ENCODE assay signal across 13 cellular contexts in genomic region chr15:47932829-47933696, GRCh38.
DNase-seq lines count a peak whose midpoint lies in the region; ATAC-seq and TF ChIP-seq lines count a peak whose summit lies in the region.
"Had no signal": no experiment of that assay in that cellular context is flagged by ENCODE, and none has a peak within 500 bp of the region (broad histone marks: within the 10 kb centered on the region; RNA-seq: fewer than 3 reads in every experiment).

No MANE protein-coding gene starts in this region.

- no peak overlapping the region for H3K4me2 ChIP-seq in mesendoderm (ENCODE audit: low read length)
- H3K4me2 ChIP-seq: A549, BLaER1 had no signal

- no peak overlapping the region for H4K8ac ChIP-seq in mesendoderm (ENCODE audit: low read depth, low read length)

- H3K4ac ChIP-seq in mesendoderm (ENCODE audit: low read depth, low read length) = peak overlapping the region; percentile 95

- no peaks in the 10 kb centered on the region for H3K27me3 ChIP-seq in mesendoderm (ENCODE audit: insufficient read depth, low read length, poor library complexity)
- H3K27me3 ChIP-seq: BLaER1 had no signal

- peak overlapping the region; percentile 28 for H3K56ac ChIP-seq in mesendoderm (ENCODE audit: low read length)

- H3K27ac ChIP-seq in mesendoderm (ENCODE audit: low read depth, low read length) = peak overlapping the region; percentile 90
- H3K27ac ChIP-seq: A549, BLaER1 had no signal

- H3K4me3 ChIP-seq in epithelial cell of esophagus (ENCODE audit: low read length) (no peak overlapping the region), mesendoderm (ENCODE audit: low read length) (no peak overlapping the region)
- H3K4me3 ChIP-seq: A549, BLaER1 had no signal

- peak overlapping the region; percentile 71 for H4K5ac ChIP-seq in mesendoderm (ENCODE audit: low read length)

- H3K36me3 ChIP-seq in mesendoderm (ENCODE audit: control insufficient read depth, insufficient read depth, low read length) = no peaks in the 10 kb centered on the region
- H3K36me3 ChIP-seq: BLaER1 had no signal

- H3K9ac ChIP-seq in mesendoderm (ENCODE audit: low read length) = peak overlapping the region; percentile 7
- H3K9ac ChIP-seq: BLaER1 had no signal

- peak overlapping the region; percentile 88 for H2BK5ac ChIP-seq in mesendoderm (ENCODE audit: low read length)

- H2BK120ac ChIP-seq in mesendoderm (ENCODE audit: low read depth, low read length) = peak overlapping the region; percentile 90

- DNase-seq in amniotic epithelial cell (ENCODE audit: low read depth) (peak; percentile 13), epithelial cell of esophagus (ENCODE audit: low read depth) (peak; percentile 11), mesendoderm (peak; percentile 98), renal cortical epithelial cell (ENCODE audit: low read depth) (peak; percentile 7), GM13977 (ENCODE audit: low spot score) (no peak), ecto neural progenitor cell (ENCODE audit: low spot score) (no peak)
- DNase-seq: DMS79, GDM1, HCEC 1CT, HFFc6 had no signal

- H3K18ac ChIP-seq in mesendoderm (ENCODE audit: low read length) = peak overlapping the region; percentile 29

- H3K79me2 ChIP-seq in mesendoderm (ENCODE audit: control insufficient read depth, insufficient read depth, low read length) = no peaks in the 10 kb centered on the region

- H2AK5ac ChIP-seq in mesendoderm (ENCODE audit: low read length) = peak overlapping the region; percentile 40

- no peak overlapping the region for H3K23ac ChIP-seq in mesendoderm (ENCODE audit: low read length)

- WGBS in mesendoderm (ENCODE audit: extremely low coverage, insufficient coverage, low lambda C conversion rate) = no CpG with 5 or more reads among the region's 6 CpGs

- no peak for TF ChIP-seq CTCF in epithelial cell of esophagus (IDR thresholded peaks at IDR 0.05; ENCODE audit: insufficient read depth, low read depth, low read length, missing control alignments)
- no peak for TF ChIP-seq CTCF in GM13977 (IDR thresholded peaks at IDR 0.05; ENCODE audit: extremely low read depth, insufficient read depth, missing control alignments)

- peaks cover 9% of the 10 kb centered on the region for H3K4me1 ChIP-seq in mesendoderm (ENCODE audit: control insufficient read depth, low read depth, low read length)
- H3K4me1 ChIP-seq: A549, BLaER1 had no signal

- in situ Hi-C loops in GM13977 (cut with MboI; ENCODE audit: low pct_unique_long_range_greater_than_20kb, low sequenced_read_pairs, unreplicated experiment) = no loop called here

- H2BK15ac ChIP-seq in mesendoderm (replicated peaks; ENCODE audit: low read depth) = no peak overlapping the region

- H3K79me1 ChIP-seq in mesendoderm (ENCODE audit: low read length) = no peaks in the 10 kb centered on the region

- no peak for ATAC-seq in GM19452 (IDR thresholded peaks at IDR 0.05; ENCODE audit: unreplicated experiment)
- ATAC-seq: A549 had no signal

Comparison
In these comparisons a context has a peak if more than half of its experiments do, and no peak if none do; other contexts are left out.
1. DNase-seq: peak in amniotic epithelial cell (single experiment), epithelial cell of esophagus (single experiment), mesendoderm (single experiment) and renal cortical epithelial cell (single experiment); none in GM13977 (single experiment) and ecto neural progenitor cell (single experiment).